In the genomic region with DNA sequence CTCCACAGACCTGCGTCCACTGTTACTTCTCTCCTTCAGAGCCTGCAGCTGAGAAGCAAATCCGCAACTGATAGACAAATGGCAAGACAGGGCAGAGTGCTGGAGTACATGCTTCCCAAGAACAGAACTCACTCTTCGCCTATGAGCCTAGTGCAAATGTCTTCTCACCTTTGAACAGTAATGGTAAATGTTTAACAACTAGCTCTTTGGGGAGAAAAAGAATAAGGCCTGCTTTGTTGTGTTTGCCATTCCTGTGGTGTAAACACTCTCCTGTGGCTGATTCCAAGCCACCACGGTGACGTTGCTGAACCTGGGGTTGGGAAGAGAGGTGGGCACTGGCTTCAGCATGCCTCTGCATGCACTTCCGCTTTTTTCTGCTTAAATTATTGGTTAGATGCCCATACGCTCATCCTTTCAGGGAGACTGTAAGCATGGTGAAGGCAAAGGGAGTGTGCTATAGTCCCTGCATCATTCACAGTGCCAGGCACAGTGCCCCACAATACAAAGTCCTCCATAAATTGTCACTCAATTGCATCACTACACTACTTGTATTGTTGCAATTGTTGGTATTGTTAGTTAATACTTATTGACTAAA, we compare ENCODE assay signal across 1 cellular context.
TF ChIP-seq lines count a peak whose summit lies in the region.

No MANE protein-coding gene starts in this region.

TF ChIP-seq in HepG2, 621 proteins besides CTCF, POLR2A, EP300 and RAD21 (continued from another document):
- no peak for TF ChIP-seq AFF4 (CRISPR knock-in tag; IDR thresholded peaks at IDR 0.05)
- peak; percentile 62; the same call in 1 of the 2 replicates for TF ChIP-seq ZMYM3 (CRISPR knock-in tag; IDR thresholded peaks at IDR 0.05)
- TF ChIP-seq ZNF253 (CRISPR knock-in tag; IDR thresholded peaks at IDR 0.05; ENCODE audit: borderline replicate concordance) = no peak
- peak; percentile 97 for TF ChIP-seq POLR2AphosphoS5 (IDR thresholded peaks at IDR 0.05; ENCODE audit: low read depth, low read length)
- TF ChIP-seq EEA1 (CRISPR knock-in tag; IDR thresholded peaks at IDR 0.05; ENCODE audit: borderline replicate concordance) = no peak
- TF ChIP-seq CCDC6 (CRISPR knock-in tag; IDR thresholded peaks at IDR 0.05) = 0 out of 2 replicates have a peak, but pooled peaks have one; percentile 26
- no peak for TF ChIP-seq ZNF121 (CRISPR knock-in tag; IDR thresholded peaks at IDR 0.05)
- TF ChIP-seq, protein P1, sequence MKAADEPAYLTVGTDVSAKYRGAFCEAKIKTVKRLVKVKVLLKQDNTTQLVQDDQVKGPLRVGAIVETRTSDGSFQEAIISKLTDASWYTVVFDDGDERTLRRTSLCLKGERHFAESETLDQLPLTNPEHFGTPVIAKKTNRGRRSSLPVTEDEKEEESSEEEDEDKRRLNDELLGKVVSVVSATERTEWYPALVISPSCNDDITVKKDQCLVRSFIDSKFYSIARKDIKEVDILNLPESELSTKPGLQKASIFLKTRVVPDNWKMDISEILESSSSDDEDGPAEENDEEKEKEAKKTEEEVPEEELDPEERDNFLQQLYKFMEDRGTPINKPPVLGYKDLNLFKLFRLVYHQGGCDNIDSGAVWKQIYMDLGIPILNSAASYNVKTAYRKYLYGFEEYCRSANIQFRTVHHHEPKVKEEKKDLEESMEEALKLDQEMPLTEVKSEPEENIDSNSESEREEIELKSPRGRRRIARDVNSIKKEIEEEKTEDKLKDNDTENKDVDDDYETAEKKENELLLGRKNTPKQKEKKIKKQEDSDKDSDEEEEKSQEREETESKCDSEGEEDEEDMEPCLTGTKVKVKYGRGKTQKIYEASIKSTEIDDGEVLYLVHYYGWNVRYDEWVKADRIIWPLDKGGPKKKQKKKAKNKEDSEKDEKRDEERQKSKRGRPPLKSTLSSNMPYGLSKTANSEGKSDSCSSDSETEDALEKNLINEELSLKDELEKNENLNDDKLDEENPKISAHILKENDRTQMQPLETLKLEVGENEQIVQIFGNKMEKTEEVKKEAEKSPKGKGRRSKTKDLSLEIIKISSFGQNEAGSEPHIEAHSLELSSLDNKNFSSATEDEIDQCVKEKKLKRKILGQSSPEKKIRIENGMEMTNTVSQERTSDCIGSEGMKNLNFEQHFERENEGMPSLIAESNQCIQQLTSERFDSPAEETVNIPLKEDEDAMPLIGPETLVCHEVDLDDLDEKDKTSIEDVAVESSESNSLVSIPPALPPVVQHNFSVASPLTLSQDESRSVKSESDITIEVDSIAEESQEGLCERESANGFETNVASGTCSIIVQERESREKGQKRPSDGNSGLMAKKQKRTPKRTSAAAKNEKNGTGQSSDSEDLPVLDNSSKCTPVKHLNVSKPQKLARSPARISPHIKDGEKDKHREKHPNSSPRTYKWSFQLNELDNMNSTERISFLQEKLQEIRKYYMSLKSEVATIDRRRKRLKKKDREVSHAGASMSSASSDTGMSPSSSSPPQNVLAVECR (CRISPR knock-in tag; IDR thresholded peaks at IDR 0.05; ENCODE audit: borderline replicate concordance) = peak; percentile 44; the same call in 1 of the 2 replicates
- no peak for TF ChIP-seq ZBTB8A (CRISPR knock-in tag; IDR thresholded peaks at IDR 0.05; ENCODE audit: borderline replicate concordance, low read depth)
- TF ChIP-seq ZNF781 (CRISPR knock-in tag; IDR thresholded peaks at IDR 0.05; ENCODE audit: borderline replicate concordance, not compliant biosample characterization) = no peak
- TF ChIP-seq ZNF530 (CRISPR knock-in tag; IDR thresholded peaks at IDR 0.05; ENCODE audit: low read depth) = no peak
- TF ChIP-seq, protein P2, sequence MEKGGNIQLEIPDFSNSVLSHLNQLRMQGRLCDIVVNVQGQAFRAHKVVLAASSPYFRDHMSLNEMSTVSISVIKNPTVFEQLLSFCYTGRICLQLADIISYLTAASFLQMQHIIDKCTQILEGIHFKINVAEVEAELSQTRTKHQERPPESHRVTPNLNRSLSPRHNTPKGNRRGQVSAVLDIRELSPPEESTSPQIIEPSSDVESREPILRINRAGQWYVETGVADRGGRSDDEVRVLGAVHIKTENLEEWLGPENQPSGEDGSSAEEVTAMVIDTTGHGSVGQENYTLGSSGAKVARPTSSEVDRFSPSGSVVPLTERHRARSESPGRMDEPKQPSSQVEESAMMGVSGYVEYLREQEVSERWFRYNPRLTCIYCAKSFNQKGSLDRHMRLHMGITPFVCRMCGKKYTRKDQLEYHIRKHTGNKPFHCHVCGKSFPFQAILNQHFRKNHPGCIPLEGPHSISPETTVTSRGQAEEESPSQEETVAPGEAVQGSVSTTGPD (CRISPR knock-in tag; IDR thresholded peaks at IDR 0.05) = no peak
- TF ChIP-seq ZNF768 (CRISPR knock-in tag; IDR thresholded peaks at IDR 0.05) = no peak
- no peak for TF ChIP-seq SSRP1 (CRISPR knock-in tag; IDR thresholded peaks at IDR 0.05)
- 0 out of 2 replicates have a peak, but pooled peaks have one; percentile 7 for TF ChIP-seq ZNF12 (CRISPR knock-in tag; IDR thresholded peaks at IDR 0.05)
- no peak for TF ChIP-seq THYN1 (CRISPR knock-in tag; IDR thresholded peaks at IDR 0.05; ENCODE audit: borderline replicate concordance, low read depth)
